In genomic region chr14:45492876-45493275, GRCh38 we compare ENCODE assay signal across 26 cellular contexts.
"Had no signal": no experiment of that assay in that cellular context is flagged by ENCODE, and none has a peak within 500 bp of the region (broad histone marks: within the 10 kb centered on the region; RNA-seq: fewer than 3 reads in every experiment).

No MANE protein-coding gene starts in this region.

- DNase-seq: activated CD4-positive, alpha-beta memory T cell treated with anti-CD3 and anti-CD28 coated beads for 36 hours; activated CD4-positive, alpha-beta T cell treated with anti-CD3 and anti-CD28 coated beads, Interleukin-2, amount 10 ng/mL, durations not matched to agents 7 days and 5 days; activated CD4-positive, CD25-positive, alpha-beta regulatory T cell; activated CD8-positive, alpha-beta memory T cell treated with anti-CD3 and anti-CD28 coated beads for 24 hours; activated gamma-delta T cell; activated naive CD4-positive, alpha-beta T cell treated with anti-CD3 and anti-CD28 coated beads for 36 hours; activated naive CD8-positive, alpha-beta T cell treated with anti-CD3 and anti-CD28 coated beads for 36 hours; activated T-cell treated with anti-CD3 and anti-CD28 coated beads for 4 hours; activated T-cell treated with anti-CD3 and anti-CD28 coated beads, Interleukin-2, amount 50 U/mL, for 48 hours; brain microvascular endothelial cell; central memory CD4-positive, alpha-beta T cell; Karpas-422; NCI-H1048; NCI-H146; NCI-H187 treated with DMSO at 0.1 percent for 48 hours; NCI-H345; NCI-H510A; NCI-H526 treated with DMSO at 0.1 percent for 48 hours; NCI-H82; Peyer's patch; T-cell; T-helper 2 cell; T1000 had no signal

- ATAC-seq: activated T-helper 17 cell treated with anti-CD3 and anti-CD28 coated beads, Interleukin-2, amount 50 U/mL, for 72 hours; K562; T-cell had no signal

- H3K4me3 ChIP-seq: K562, Peyer's patch, SK-N-MC had no signal

- H3K36me3 ChIP-seq: brain microvascular endothelial cell, Peyer's patch had no signal

- H3K27me3 Mint-ChIP-seq: activated CD4-positive, alpha-beta memory T cell treated with anti-CD3 and anti-CD28 coated beads for 36 hours; activated CD4-positive, alpha-beta T cell treated with anti-CD3 and anti-CD28 coated beads, Interleukin-2, amount 10 ng/mL, durations not matched to agents 7 days and 5 days; activated naive CD8-positive, alpha-beta T cell treated with anti-CD3 and anti-CD28 coated beads for 36 hours; activated T-helper 17 cell treated with anti-CD3 and anti-CD28 coated beads, Interleukin-2, amount 50 U/mL, for 72 hours; T-cell had no signal

- H3K9me3 ChIP-seq: Peyer's patch had no signal

- H3K4me3 Mint-ChIP-seq: activated CD4-positive, alpha-beta memory T cell treated with anti-CD3 and anti-CD28 coated beads for 36 hours; activated CD4-positive, alpha-beta T cell treated with anti-CD3 and anti-CD28 coated beads, Interleukin-2, amount 10 ng/mL, durations not matched to agents 7 days and 5 days; activated naive CD4-positive, alpha-beta T cell treated with anti-CD3 and anti-CD28 coated beads for 36 hours; activated naive CD8-positive, alpha-beta T cell treated with anti-CD3 and anti-CD28 coated beads for 36 hours; activated T-helper 17 cell treated with anti-CD3 and anti-CD28 coated beads, Interleukin-2, amount 50 U/mL, for 72 hours; T-cell had no signal

- H3K36me3 Mint-ChIP-seq: activated CD4-positive, alpha-beta memory T cell treated with anti-CD3 and anti-CD28 coated beads for 36 hours; activated naive CD8-positive, alpha-beta T cell treated with anti-CD3 and anti-CD28 coated beads for 36 hours; T-cell had no signal

- H3K27ac Mint-ChIP-seq: activated CD4-positive, alpha-beta memory T cell treated with anti-CD3 and anti-CD28 coated beads for 36 hours; activated CD4-positive, alpha-beta T cell treated with anti-CD3 and anti-CD28 coated beads, Interleukin-2, amount 10 ng/mL, durations not matched to agents 7 days and 5 days; activated naive CD4-positive, alpha-beta T cell treated with anti-CD3 and anti-CD28 coated beads for 36 hours; activated naive CD8-positive, alpha-beta T cell treated with anti-CD3 and anti-CD28 coated beads for 36 hours; activated T-helper 17 cell treated with anti-CD3 and anti-CD28 coated beads, Interleukin-2, amount 50 U/mL, for 72 hours; T-cell had no signal

- H3K4me1 ChIP-seq: Peyer's patch had no signal

- H3K27ac ChIP-seq: brain microvascular endothelial cell, Peyer's patch, SK-N-MC had no signal

- H3K4me1 Mint-ChIP-seq: activated CD4-positive, alpha-beta T cell treated with anti-CD3 and anti-CD28 coated beads, Interleukin-2, amount 10 ng/mL, durations not matched to agents 7 days and 5 days; activated naive CD8-positive, alpha-beta T cell treated with anti-CD3 and anti-CD28 coated beads for 36 hours; activated T-helper 17 cell treated with anti-CD3 and anti-CD28 coated beads, Interleukin-2, amount 50 U/mL, for 72 hours; T-cell had no signal

- H3K27me3 ChIP-seq: brain microvascular endothelial cell, Peyer's patch had no signal
